ENCODE assay signal across 8 cellular contexts in the genomic region with DNA sequence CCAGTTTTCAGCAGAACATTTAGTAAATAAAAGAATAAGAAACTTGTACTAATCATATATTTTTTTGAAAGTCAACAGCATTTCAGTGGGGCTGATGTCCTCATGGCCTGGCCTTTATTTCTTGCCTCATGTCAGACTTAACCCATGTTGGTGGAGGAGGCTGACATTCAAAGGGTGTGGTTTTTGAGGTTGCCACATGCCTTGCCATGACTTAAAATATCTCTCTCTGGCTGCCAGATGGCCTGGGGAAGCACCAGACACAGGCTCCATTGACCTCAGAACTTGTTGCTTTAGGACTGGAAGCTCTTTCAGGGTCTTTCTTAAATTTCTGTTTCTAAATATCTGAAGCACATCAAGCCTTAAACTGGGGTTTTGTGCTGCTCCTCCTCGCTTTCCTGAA. TPM values are rescaled to one million over a fixed set of nuclear protein-coding genes. Genes with fewer than 3 reads are reported as not detected.
DNase-seq lines count a peak whose midpoint lies in the region; ATAC-seq and TF ChIP-seq lines count a peak whose summit lies in the region.

No MANE protein-coding gene starts in this region.

- TF ChIP-seq CTCF in GM13977 (IDR thresholded peaks at IDR 0.05; ENCODE audit: extremely low read depth, insufficient read depth, missing control alignments) (no peak), endothelial cell (IDR thresholded peaks at IDR 0.05; ENCODE audit: unreplicated experiment) (no peak), neural progenitor cell (IDR thresholded peaks at IDR 0.05) (no peak)

- no peaks in the 10 kb centered on the region for H3K79me2 ChIP-seq in neural progenitor cell (ENCODE audit: low read depth)

- H3K27ac Mint-ChIP-seq in activated naive CD8-positive, alpha-beta T cell treated with anti-CD3 and anti-CD28 coated beads for 36 hours: peak overlapping the region; percentile 91
- peak overlapping the region; percentile 49 for H3K27ac Mint-ChIP-seq in stimulated activated memory B cell treated with anti-CD40 and anti-IgM and Interleukin-4, amounts not matched to agents 10 μg/mL and 1 μg/mL and 100 μg/mL, for 72 hours
- H3K27ac Mint-ChIP-seq in endothelial cell (ENCODE audit: unreplicated experiment) (no peak overlapping the region), neural progenitor cell (no peak overlapping the region)

- H3K4me1 ChIP-seq in neural progenitor cell: no peaks in the 10 kb centered on the region

- no peaks in the 10 kb centered on the region for H3K27me3 ChIP-seq in neural progenitor cell

- peak overlapping the region; percentile 42 for H3K4me3 Mint-ChIP-seq in activated naive CD8-positive, alpha-beta T cell treated with anti-CD3 and anti-CD28 coated beads for 36 hours
- no peak overlapping the region for H3K4me3 Mint-ChIP-seq in stimulated activated memory B cell treated with anti-CD40 and anti-IgM and Interleukin-4, amounts not matched to agents 10 μg/mL and 1 μg/mL and 100 μg/mL, for 72 hours
- no peak overlapping the region for H3K4me3 Mint-ChIP-seq in endothelial cell (ENCODE audit: unreplicated experiment)
- no peak overlapping the region for H3K4me3 Mint-ChIP-seq in neural progenitor cell

- H3K27me3 Mint-ChIP-seq in activated naive CD8-positive, alpha-beta T cell treated with anti-CD3 and anti-CD28 coated beads for 36 hours: no peaks in the 10 kb centered on the region
- peaks cover 45% of the 10 kb centered on the region for H3K27me3 Mint-ChIP-seq in stimulated activated memory B cell treated with anti-CD40 and anti-IgM and Interleukin-4, amounts not matched to agents 10 μg/mL and 1 μg/mL and 100 μg/mL, for 72 hours
- H3K27me3 Mint-ChIP-seq in endothelial cell (ENCODE audit: unreplicated experiment): no peaks in the 10 kb centered on the region
- peaks cover 7% of the 10 kb centered on the region for H3K27me3 Mint-ChIP-seq in neural progenitor cell (ENCODE audit: insufficient read depth, low read depth)

- H3K9ac ChIP-seq in neural progenitor cell: no peak overlapping the region

- no peaks in the 10 kb centered on the region for H3F3A ChIP-seq in neural progenitor cell (ENCODE audit: low read depth)

- H3K36me3 ChIP-seq in neural progenitor cell: no peaks in the 10 kb centered on the region

- no peak overlapping the region for H2AFZ ChIP-seq in neural progenitor cell (replicated peaks)

- H3K9me3 ChIP-seq in neural progenitor cell (ENCODE audit: low read depth): no peaks in the 10 kb centered on the region

- peaks cover 27% of the 10 kb centered on the region for H3K4me1 Mint-ChIP-seq in activated naive CD8-positive, alpha-beta T cell treated with anti-CD3 and anti-CD28 coated beads for 36 hours
- H3K4me1 Mint-ChIP-seq in stimulated activated memory B cell treated with anti-CD40 and anti-IgM and Interleukin-4, amounts not matched to agents 10 μg/mL and 1 μg/mL and 100 μg/mL, for 72 hours: no peaks in the 10 kb centered on the region
- H3K4me1 Mint-ChIP-seq in endothelial cell (ENCODE audit: unreplicated experiment) (peaks cover 4% of the 10 kb centered on the region), neural progenitor cell (no peaks in the 10 kb centered on the region)

- peaks cover 10% of the 10 kb centered on the region for H3K9me3 Mint-ChIP-seq in activated naive CD8-positive, alpha-beta T cell treated with anti-CD3 and anti-CD28 coated beads for 36 hours
- H3K9me3 Mint-ChIP-seq in stimulated activated memory B cell treated with anti-CD40 and anti-IgM and Interleukin-4, amounts not matched to agents 10 μg/mL and 1 μg/mL and 100 μg/mL, for 72 hours: peaks cover 5% of the 10 kb centered on the region
- H3K9me3 Mint-ChIP-seq in endothelial cell (ENCODE audit: unreplicated experiment): no peaks in the 10 kb centered on the region
- no peaks in the 10 kb centered on the region for H3K9me3 Mint-ChIP-seq in neural progenitor cell

- peak; percentile 99 for ATAC-seq in GM21447 (IDR thresholded peaks at IDR 0.05; ENCODE audit: unreplicated experiment)
- peak; percentile 90 for ATAC-seq in HG03571 (IDR thresholded peaks at IDR 0.05; ENCODE audit: unreplicated experiment)
- ATAC-seq in stimulated activated memory B cell treated with anti-CD40 and anti-IgM and Interleukin-4, amounts not matched to agents 10 μg/mL and 1 μg/mL and 100 μg/mL, for 72 hours: peak; percentile 86

- peaks cover 8% of the 10 kb centered on the region for H3K36me3 Mint-ChIP-seq in activated naive CD8-positive, alpha-beta T cell treated with anti-CD3 and anti-CD28 coated beads for 36 hours
- no peaks in the 10 kb centered on the region for H3K36me3 Mint-ChIP-seq in stimulated activated memory B cell treated with anti-CD40 and anti-IgM and Interleukin-4, amounts not matched to agents 10 μg/mL and 1 μg/mL and 100 μg/mL, for 72 hours
- no peaks in the 10 kb centered on the region for H3K36me3 Mint-ChIP-seq in endothelial cell (ENCODE audit: low read depth, unreplicated experiment)
- no peaks in the 10 kb centered on the region for H3K36me3 Mint-ChIP-seq in neural progenitor cell

- no peaks in the 10 kb centered on the region for H4K20me1 ChIP-seq in neural progenitor cell (ENCODE audit: low read depth)

- no peak overlapping the region for H3K27ac ChIP-seq in neural progenitor cell

- DNase-seq in GM13977 (ENCODE audit: low spot score): peak; percentile 50
- DNase-seq in activated naive CD8-positive, alpha-beta T cell treated with anti-CD3 and anti-CD28 coated beads for 36 hours: peak; percentile 71
- no peak for DNase-seq in NCI-H1417 treated with DMSO at 0.1 percent for 48 hours (lab: John Stamatoyannopoulos, UW)
- DNase-seq in endothelial cell (ENCODE audit: low spot score): no peak
- no peak for DNase-seq in neural progenitor cell (ENCODE audit: low spot score)

- no peak overlapping the region for H3K4me3 ChIP-seq in neural progenitor cell

- in situ Hi-C loops in GM13977 (cut with MboI; ENCODE audit: low pct_unique_long_range_greater_than_20kb, low sequenced_read_pairs, unreplicated experiment): no loop called here

- no peak overlapping the region for H3K4me2 ChIP-seq in neural progenitor cell

RNA-seq across cellular contexts. Expression of gene CD28, which starts 32.5 kb away (rescaled TPM):
- 10 to 100 TPM; 84.0 to 88.8 TPM for total RNA-seq in activated naive CD8-positive, alpha-beta T cell treated with anti-CD3 and anti-CD28 coated beads for 36 hours
- not detected for total RNA-seq in endothelial cell (ENCODE audit: unreplicated experiment)
- total RNA-seq in neural progenitor cell (ENCODE audit: low replicate concordance): not detected in 2 replicates

Comparison
In these comparisons a context has a peak if more than half of its experiments do, and no peak if none do; other contexts are left out.
1. DNase-seq: peak in GM13977 (single experiment) and activated naive CD8-positive, alpha-beta T cell treated with anti-CD3 and anti-CD28 coated beads for 36 hours (single experiment); none in NCI-H1417 treated with DMSO at 0.1 percent for 48 hours (single experiment), endothelial cell (single experiment) and neural progenitor cell (single experiment).
2. H3K27ac Mint-ChIP-seq: peak in activated naive CD8-positive, alpha-beta T cell treated with anti-CD3 and anti-CD28 coated beads for 36 hours (single experiment) and stimulated activated memory B cell treated with anti-CD40 and anti-IgM and Interleukin-4, amounts not matched to agents 10 μg/mL and 1 μg/mL and 100 μg/mL, for 72 hours (single experiment); none in endothelial cell (single experiment) and neural progenitor cell (single experiment).
3. RNA of gene CD28, which starts 32.5 kb away (total RNA-seq): 84.0 to 88.8 TPM in activated naive CD8-positive, alpha-beta T cell treated with anti-CD3 and anti-CD28 coated beads for 36 hours; not detected in endothelial cell (single experiment) and not detected in neural progenitor cell; every median in the first group is over 10 times any median in the second.
4. Peak in every context shown above with its lines, with median percentiles within 50 percentile points of each other: ATAC-seq.